In genomic region chr16:58556678-58557077, GRCh38 we compare ENCODE assay signal across 26 cellular contexts. TPM values are rescaled to one million over a fixed set of nuclear protein-coding genes. Genes with fewer than 3 reads are reported as not detected.
DNase-seq lines count a peak whose midpoint lies in the region; ATAC-seq, FAIRE-seq and TF ChIP-seq lines count a peak whose summit lies in the region.
"Had no signal": no experiment of that assay in that cellular context is flagged by ENCODE, and none has a peak within 500 bp of the region (broad histone marks: within the 10 kb centered on the region; RNA-seq: fewer than 3 reads in every experiment).

No MANE protein-coding gene starts in this region.

- H3K27me3 Mint-ChIP-seq in neural progenitor cell (ENCODE audit: insufficient read depth, low read depth), result no peaks in the 10 kb centered on the region
- H3K27me3 Mint-ChIP-seq: activated CD4-positive, alpha-beta memory T cell treated with anti-CD3 and anti-CD28 coated beads, Interleukin-2, amount 10 ng/mL, durations not matched to agents 7 days and 5 days; activated naive CD8-positive, alpha-beta T cell treated with anti-CD3 and anti-CD28 coated beads, Interleukin-2, amount 50 U/mL, for 24 hours; B cell; naive thymus-derived CD4-positive, alpha-beta T cell had no signal

- H3K36me3 ChIP-seq in right atrium auricular region, result peaks cover 87% of the 10 kb centered on the region
- H3K36me3 ChIP-seq in neural progenitor cell, result peaks cover 39% of the 10 kb centered on the region
- H3K36me3 ChIP-seq in effector memory CD4-positive, alpha-beta T cell (ENCODE audit: control insufficient read depth, insufficient read depth, low read length), result peaks cover 77% of the 10 kb centered on the region

- ATAC-seq in Right ventricle myocardium superior (ENCODE audit: poor library complexity), result peak; percentile 47
- ATAC-seq: A549; activated naive CD8-positive, alpha-beta T cell treated with anti-CD3 and anti-CD28 coated beads, Interleukin-2, amount 50 U/mL, for 24 hours; left lung; naive thymus-derived CD4-positive, alpha-beta T cell had no signal

- no peak overlapping the region for H3K27ac Mint-ChIP-seq in neural progenitor cell
- H3K27ac Mint-ChIP-seq: activated CD4-positive, alpha-beta memory T cell treated with anti-CD3 and anti-CD28 coated beads, Interleukin-2, amount 10 ng/mL, durations not matched to agents 7 days and 5 days; activated naive CD8-positive, alpha-beta T cell treated with anti-CD3 and anti-CD28 coated beads, Interleukin-2, amount 50 U/mL, for 24 hours; B cell had no signal

- no peak overlapping the region for H3K4me3 ChIP-seq in right atrium auricular region
- no peak overlapping the region for H3K4me3 ChIP-seq in astrocyte of the spinal cord (ENCODE audit: low read depth, low read length)
- H3K4me3 ChIP-seq in neural progenitor cell, result no peak overlapping the region
- H3K4me3 ChIP-seq in effector memory CD4-positive, alpha-beta T cell (ENCODE audit: insufficient read depth, low read depth, low read length, poor library complexity, severe bottlenecking), result no peak overlapping the region
- H3K4me3 ChIP-seq: A549, left lung, SJSA1, smooth muscle cell, upper lobe of left lung had no signal

- H3F3A ChIP-seq in neural progenitor cell (ENCODE audit: low read depth), result peaks cover 20% of the 10 kb centered on the region

- DNase-seq in Right ventricle myocardium superior (no peak), right atrium auricular region (ENCODE audit: low spot score) (no peak), HT1080 (ENCODE audit: low read depth) (peak; percentile 8), astrocyte of the spinal cord (ENCODE audit: low read depth, low spot score) (peak; percentile 16), neural progenitor cell (ENCODE audit: low spot score) (peak; percentile 9), RCC 7860 (ENCODE audit: low spot score) (no peak), erythroblast (lab: John Stamatoyannopoulos, UW) (no peak)
- DNase-seq in effector memory CD4-positive, alpha-beta T cell, result no peak
- DNase-seq: activated CD4-positive, alpha-beta memory T cell treated with anti-CD3 and anti-CD28 coated beads, Interleukin-2, amount 10 ng/mL, durations not matched to agents 7 days and 5 days; activated naive CD8-positive, alpha-beta T cell treated with anti-CD3 and anti-CD28 coated beads, Interleukin-2, amount 50 U/mL, for 24 hours; cortex of kidney; DMS153; H7; hypothalamus; left lung; midbrain; naive thymus-derived CD4-positive, alpha-beta T cell; NCI-H1417; NCI-H2029 treated with DMSO at 0.1 percent for 48 hours; NCI-H2227 treated with DMSO at 0.1 percent for 48 hours; stimulated activated CD4-positive, alpha-beta T cell treated with anti-CD3 and anti-CD28 coated beads, Interleukin-1b, Interleukin-23, amount 100 ng/mL, for 48 hours; upper lobe of left lung had no signal

- H3K79me2 ChIP-seq in neural progenitor cell (ENCODE audit: low read depth), result peaks cover 26% of the 10 kb centered on the region

- no peaks in the 10 kb centered on the region for H3K9me3 Mint-ChIP-seq in neural progenitor cell
- H3K9me3 Mint-ChIP-seq: activated CD4-positive, alpha-beta memory T cell treated with anti-CD3 and anti-CD28 coated beads, Interleukin-2, amount 10 ng/mL, durations not matched to agents 7 days and 5 days; activated naive CD8-positive, alpha-beta T cell treated with anti-CD3 and anti-CD28 coated beads, Interleukin-2, amount 50 U/mL, for 24 hours; naive thymus-derived CD4-positive, alpha-beta T cell had no signal

- in situ Hi-C loops in astrocyte of the spinal cord (cut with HindIII; ENCODE audit: low sequenced_read_pairs), result no loop called here

- no peaks in the 10 kb centered on the region for H3K4me1 Mint-ChIP-seq in neural progenitor cell
- H3K4me1 Mint-ChIP-seq: activated CD4-positive, alpha-beta memory T cell treated with anti-CD3 and anti-CD28 coated beads, Interleukin-2, amount 10 ng/mL, durations not matched to agents 7 days and 5 days; activated naive CD8-positive, alpha-beta T cell treated with anti-CD3 and anti-CD28 coated beads, Interleukin-2, amount 50 U/mL, for 24 hours; B cell had no signal

- TF ChIP-seq CTCF in right atrium auricular region (IDR thresholded peaks at IDR 0.05) (no peak), astrocyte of the spinal cord (IDR thresholded peaks at IDR 0.05; ENCODE audit: low read depth, low read length) (no peak), neural progenitor cell (IDR thresholded peaks at IDR 0.05) (no peak)

- H3K27ac ChIP-seq in right atrium auricular region (no peak overlapping the region), neural progenitor cell (peak overlapping the region; percentile 11)
- no peak overlapping the region for H3K27ac ChIP-seq in effector memory CD4-positive, alpha-beta T cell (ENCODE audit: insufficient read depth, low read length, poor library complexity, severe bottlenecking)
- H3K27ac ChIP-seq: A549, left lung, SJSA1, upper lobe of left lung had no signal

- no peak overlapping the region for H2AFZ ChIP-seq in neural progenitor cell (replicated peaks)

- H3K9ac ChIP-seq in neural progenitor cell, result no peak overlapping the region

- no peak for FAIRE-seq in RCC 7860 (lab: Jason Lieb, UNC)

- H4K20me1 ChIP-seq in neural progenitor cell (ENCODE audit: low read depth), result peaks cover 36% of the 10 kb centered on the region

- intact Hi-C loops in Right ventricle myocardium superior (cut with DNase I), result no loop called here

- no peak overlapping the region for H3K4me2 ChIP-seq in neural progenitor cell
- H3K4me2 ChIP-seq: A549, smooth muscle cell had no signal

- H3K4me3 Mint-ChIP-seq in neural progenitor cell, result no peak overlapping the region
- H3K4me3 Mint-ChIP-seq: activated CD4-positive, alpha-beta memory T cell treated with anti-CD3 and anti-CD28 coated beads, Interleukin-2, amount 10 ng/mL, durations not matched to agents 7 days and 5 days; activated naive CD8-positive, alpha-beta T cell treated with anti-CD3 and anti-CD28 coated beads, Interleukin-2, amount 50 U/mL, for 24 hours; B cell; naive thymus-derived CD4-positive, alpha-beta T cell had no signal

- peaks cover 0 to 8% of the 10 kb centered on the region in 2 donors for H3K4me1 ChIP-seq in right atrium auricular region
- H3K4me1 ChIP-seq in neural progenitor cell, result no peaks in the 10 kb centered on the region
- H3K4me1 ChIP-seq in effector memory CD4-positive, alpha-beta T cell (ENCODE audit: control insufficient read depth, insufficient read depth, low read length, poor library complexity, severe bottlenecking), result no peaks in the 10 kb centered on the region
- H3K4me1 ChIP-seq: A549, left lung, SJSA1, upper lobe of left lung had no signal

- no peak for TF ChIP-seq POLR2A in erythroblast (IDR thresholded peaks at IDR 0.05; ENCODE audit: low read length)

- H3K9me3 ChIP-seq in right atrium auricular region, result no peaks in the 10 kb centered on the region
- no peaks in the 10 kb centered on the region for H3K9me3 ChIP-seq in neural progenitor cell (ENCODE audit: low read depth)
- no peaks in the 10 kb centered on the region for H3K9me3 ChIP-seq in effector memory CD4-positive, alpha-beta T cell (ENCODE audit: control insufficient read depth, low read length)
- H3K9me3 ChIP-seq: A549, left lung, SJSA1, upper lobe of left lung had no signal

- H3K27me3 ChIP-seq in right atrium auricular region (no peaks in the 10 kb centered on the region), neural progenitor cell (no peaks in the 10 kb centered on the region)
- H3K27me3 ChIP-seq in effector memory CD4-positive, alpha-beta T cell (replicated peaks; ENCODE audit: control insufficient read depth, insufficient read depth, low read length, poor library complexity, severe bottlenecking), result no peaks in the 10 kb centered on the region
- H3K27me3 ChIP-seq: left lung, SJSA1, upper lobe of left lung had no signal

- peaks cover 35% of the 10 kb centered on the region for H3K36me3 Mint-ChIP-seq in neural progenitor cell

RNA-seq across cellular contexts. Expression of gene SETD6, which starts 41.4 kb away (rescaled TPM):
- 14.4 TPM for total RNA-seq in Right ventricle myocardium superior
- 10 to 100 TPM; 11.9 to 12.9 TPM for total RNA-seq in right atrium auricular region
- 21.9 and 26.9 TPM in 2 replicates for total RNA-seq in HT1080 (2014; rRNA removed; shearing (Covaris generic))
- 15.3 and 17.2 TPM in 2 replicates for polyA plus RNA-seq in HT1080 (2015; cell fraction: cytosol; rRNA removed)
- 98.7 and 105 TPM in 2 replicates for polyA plus RNA-seq in HT1080 (2015; cell fraction: nucleus; rRNA removed)
- 25.0 and 34.8 TPM in 2 replicates for total RNA-seq in neural progenitor cell (ENCODE audit: low replicate concordance)

RNA-seq across cellular contexts. Expression of gene NDRG4, which starts 56.7 kb away (rescaled TPM):
- total RNA-seq in Right ventricle myocardium superior, result 290 TPM
- 100 to 1,000 TPM; 163 to 238 TPM for total RNA-seq in right atrium auricular region
- total RNA-seq in HT1080 (2014; rRNA removed; shearing (Covaris generic)), result 4.6 and 8.8 TPM in 2 replicates
- 3.3 and 4.2 TPM in 2 replicates for polyA plus RNA-seq in HT1080 (2015; cell fraction: cytosol; rRNA removed)
- 12.3 and 13.7 TPM in 2 replicates for polyA plus RNA-seq in HT1080 (2015; cell fraction: nucleus; rRNA removed)
- total RNA-seq in neural progenitor cell (ENCODE audit: low replicate concordance), result 14.6 and 18.8 TPM in 2 replicates

Comparison
In these comparisons a context has a peak if more than half of its experiments do, and no peak if none do; other contexts are left out.
1. DNase-seq: peak in HT1080 (single experiment), astrocyte of the spinal cord (single experiment) and neural progenitor cell (single experiment); none in Right ventricle myocardium superior (single experiment), right atrium auricular region (single experiment), RCC 7860 (single experiment), effector memory CD4-positive, alpha-beta T cell (0 of 3) and erythroblast (0 of 2).